2 cellular contexts compared by ENCODE assay signal in genomic region chr17:65573283-65573603, GRCh38.
A peak's percentile ranks its signal among the peaks of the same experiment; 100 is the strongest.
TF ChIP-seq lines count a peak whose summit lies in the region.

No MANE protein-coding gene starts in this region.

TF ChIP-seq in GM23338, 12 proteins besides CTCF, POLR2A, EP300 and RAD21 (continued from another document):
- TF ChIP-seq, protein P1, sequence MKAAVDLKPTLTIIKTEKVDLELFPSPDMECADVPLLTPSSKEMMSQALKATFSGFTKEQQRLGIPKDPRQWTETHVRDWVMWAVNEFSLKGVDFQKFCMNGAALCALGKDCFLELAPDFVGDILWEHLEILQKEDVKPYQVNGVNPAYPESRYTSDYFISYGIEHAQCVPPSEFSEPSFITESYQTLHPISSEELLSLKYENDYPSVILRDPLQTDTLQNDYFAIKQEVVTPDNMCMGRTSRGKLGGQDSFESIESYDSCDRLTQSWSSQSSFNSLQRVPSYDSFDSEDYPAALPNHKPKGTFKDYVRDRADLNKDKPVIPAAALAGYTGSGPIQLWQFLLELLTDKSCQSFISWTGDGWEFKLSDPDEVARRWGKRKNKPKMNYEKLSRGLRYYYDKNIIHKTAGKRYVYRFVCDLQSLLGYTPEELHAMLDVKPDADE (IDR thresholded peaks at IDR 0.05) = no peak
- TF ChIP-seq CREB1 (CRISPR knock-in tag; IDR thresholded peaks at IDR 0.05; ENCODE audit: low read depth) = no peak
- no peak for TF ChIP-seq ZNF114 (CRISPR knock-in tag; IDR thresholded peaks at IDR 0.05)
TF ChIP-seq in GM23338: peak in this region for 0.

TF ChIP-seq in WTC11, 78 proteins besides CTCF, POLR2A, EP300 and RAD21:
- 0 out of 2 replicates have a peak, but pooled peaks have one; percentile 20 for TF ChIP-seq AR (CRISPR knock-in tag; IDR thresholded peaks at IDR 0.05)
- no peak for TF ChIP-seq ELF4 (CRISPR knock-in tag; IDR thresholded peaks at IDR 0.05; ENCODE audit: low read depth)
- 0 out of 2 replicates have a peak, but pooled peaks have one; percentile 4 for TF ChIP-seq FOXJ3 (CRISPR knock-in tag; IDR thresholded peaks at IDR 0.05; ENCODE audit: borderline replicate concordance)
- 0 out of 2 replicates have a peak, but pooled peaks have one; percentile 3 for TF ChIP-seq ATF2 (CRISPR knock-in tag; IDR thresholded peaks at IDR 0.05; ENCODE audit: borderline replicate concordance, low read depth)
